Comparison of ENCODE assay signal across 9 cellular contexts in genomic region chr1:9900142-9901043, GRCh38. TPM values are rescaled to one million over a fixed set of nuclear protein-coding genes. Genes with fewer than 3 reads are reported as not detected.
A peak's percentile ranks its signal among the peaks of the same experiment; 100 is the strongest.
DNase-seq lines count a peak whose midpoint lies in the region; ATAC-seq and TF ChIP-seq lines count a peak whose summit lies in the region.
"Had no signal": no experiment of that assay in that cellular context is flagged by ENCODE, and none has a peak within 500 bp of the region (broad histone marks: within the 10 kb centered on the region; RNA-seq: fewer than 3 reads in every experiment).

No MANE protein-coding gene starts in this region.

- H4K20me1 ChIP-seq in BLaER1, result peaks cover 5% of the 10 kb centered on the region; the same call in 1 of the 2 replicates
- H4K20me1 ChIP-seq in osteoblast (ENCODE audit: insufficient read depth, low read length), result peaks cover 20% of the 10 kb centered on the region

- no peaks in the 10 kb centered on the region for H3K36me3 ChIP-seq in BLaER1
- no peaks in the 10 kb centered on the region for H3K36me3 ChIP-seq in osteoblast (ENCODE audit: insufficient read depth, low read length)

- ATAC-seq in GM19324 (IDR thresholded peaks at IDR 0.05; ENCODE audit: low FRiP score, unreplicated experiment), result no peak

- H3K9me3 ChIP-seq in BLaER1, result no peaks in the 10 kb centered on the region
- no peaks in the 10 kb centered on the region for H3K9me3 ChIP-seq in osteoblast (ENCODE audit: low read depth, low read length)

- peaks cover 2% of the 10 kb centered on the region for H3K79me2 ChIP-seq in osteoblast (ENCODE audit: insufficient read depth, low read length)

- TF ChIP-seq CTCF in brain (conservative IDR thresholded peaks at IDR 0.05) (no peak), osteoblast (IDR thresholded peaks at IDR 0.05; ENCODE audit: extremely low read depth, low read depth, low read length) (no peak)

- H3K27ac Mint-ChIP-seq in brain, result peak overlapping the region in 3 of 5 experiments; percentile 26 to 73 (median 58)
- H3K27ac Mint-ChIP-seq: T-helper 1 cell treated with Interleukin-12 subunit alpha and Interleukin-12 subunit beta and Interleukin-4 antibody, amounts not matched to agents 30 μg/mL and 1 μg/mL, for 36 hours had no signal

- H3K27me3 Mint-ChIP-seq in brain, result no peaks in the 10 kb centered on the region

- H3K4me1 ChIP-seq in BLaER1 (peaks cover 24% of the 10 kb centered on the region), osteoblast (ENCODE audit: insufficient read depth, low read length) (peaks cover 14% of the 10 kb centered on the region)

- H3K27ac ChIP-seq in BLaER1 (peak overlapping the region; percentile 40), osteoblast (ENCODE audit: low read depth, low read length) (no peak overlapping the region)

- DNase-seq in NCI-H128 (lab: John Stamatoyannopoulos, UW; ENCODE audit: unreplicated experiment) (peak; percentile 71), mucosa of gallbladder (ENCODE audit: low spot score) (peak; percentile 86), osteoblast (ENCODE audit: insufficient read length, low spot score, missing footprints) (no peak), cerebellar nuclear complex (lab: John Stamatoyannopoulos, UW) (no peak), islet precursor cell (no peak)

- no peak overlapping the region for H3K4me3 Mint-ChIP-seq in brain
- H3K4me3 Mint-ChIP-seq: T-helper 1 cell treated with Interleukin-12 subunit alpha and Interleukin-12 subunit beta and Interleukin-4 antibody, amounts not matched to agents 30 μg/mL and 1 μg/mL, for 36 hours had no signal

- H3K36me3 Mint-ChIP-seq in brain, result no peaks in the 10 kb centered on the region

- no peak overlapping the region for H2AFZ ChIP-seq in osteoblast (ENCODE audit: low read length)

- H3K4me3 ChIP-seq in BLaER1 (peak overlapping the region; percentile 45; the same call in 1 of the 2 replicates), osteoblast (ENCODE audit: insufficient read depth, low read length) (no peak overlapping the region)

- H3K4me1 Mint-ChIP-seq in brain, result peaks cover 23% of the 10 kb centered on the region

- peak overlapping the region; percentile 25; the same call in 1 of the 2 replicates for H3K9ac ChIP-seq in BLaER1

- no peaks in the 10 kb centered on the region for H3K9me3 Mint-ChIP-seq in brain
- H3K9me3 Mint-ChIP-seq: T-helper 1 cell treated with Interleukin-12 subunit alpha and Interleukin-12 subunit beta and Interleukin-4 antibody, amounts not matched to agents 30 μg/mL and 1 μg/mL, for 36 hours had no signal

- peak overlapping the region; percentile 81 for H3K4me2 ChIP-seq in BLaER1
- H3K4me2 ChIP-seq in osteoblast (ENCODE audit: insufficient read depth, low read length), result no peak overlapping the region

- H3K27me3 ChIP-seq in BLaER1 (no peaks in the 10 kb centered on the region), osteoblast (ENCODE audit: insufficient read depth, low read length) (no peaks in the 10 kb centered on the region)

RNA-seq across cellular contexts. Expression of gene CTNNBIP1, which starts 9.7 kb away (rescaled TPM):
- polyA plus RNA-seq in brain (ENCODE audit: insufficient read depth, low read depth, low replicate concordance), result 84.5 TPM
- total RNA-seq in mucosa of gallbladder (29.7 TPM), osteoblast (17.7 and 18.5 TPM in 2 replicates)

RNA-seq across cellular contexts. Expression of gene LZIC, which starts 42.8 kb away (rescaled TPM):
- 60.4 TPM for polyA plus RNA-seq in brain (ENCODE audit: insufficient read depth, low read depth, low replicate concordance)
- total RNA-seq in mucosa of gallbladder (39.1 TPM), osteoblast (34.5 and 37.6 TPM in 2 replicates)

RNA-seq across cellular contexts. Expression of gene NMNAT1, which starts 42.9 kb away (rescaled TPM):
- polyA plus RNA-seq in brain (ENCODE audit: insufficient read depth, low read depth, low replicate concordance), result 7.7 TPM
- total RNA-seq in mucosa of gallbladder (13.7 TPM), osteoblast (9.7 and 10.5 TPM in 2 replicates)

Comparison
In these comparisons a context has a peak if more than half of its experiments do, and no peak if none do; other contexts are left out.
1. DNase-seq: peak in NCI-H128 (single experiment) and mucosa of gallbladder (single experiment); none in osteoblast (single experiment), cerebellar nuclear complex (0 of 2) and islet precursor cell (single experiment).